9 cellular contexts compared by ENCODE assay signal in genomic region chr1:4351453-4351852, GRCh38.
"Had no signal": no experiment of that assay in that cellular context is flagged by ENCODE, and none has a peak within 500 bp of the region (broad histone marks: within the 10 kb centered on the region; RNA-seq: fewer than 3 reads in every experiment).

No MANE protein-coding gene starts in this region.

- H3K4me1 ChIP-seq: HAP-1 had no signal

- H3K4me3 ChIP-seq: GM23248, GM23338, HAP-1 had no signal

- ATAC-seq: GM23338, HCT116 had no signal

- H3K9ac ChIP-seq: GM23248 had no signal

- H3K36me3 ChIP-seq: HAP-1 had no signal

- H3K9me3 ChIP-seq: HAP-1 had no signal

- H3K4me2 ChIP-seq: GM23338 had no signal

- H3K27ac ChIP-seq: GM23248 had no signal

- DNase-seq: GM23248, GOT3, H7, H9, HCEC 1CT, HFFc6 had no signal

- H2AFZ ChIP-seq: GM23248, GM23338 had no signal
